ENCODE assay signal across 24 cellular contexts in the genomic region with DNA sequence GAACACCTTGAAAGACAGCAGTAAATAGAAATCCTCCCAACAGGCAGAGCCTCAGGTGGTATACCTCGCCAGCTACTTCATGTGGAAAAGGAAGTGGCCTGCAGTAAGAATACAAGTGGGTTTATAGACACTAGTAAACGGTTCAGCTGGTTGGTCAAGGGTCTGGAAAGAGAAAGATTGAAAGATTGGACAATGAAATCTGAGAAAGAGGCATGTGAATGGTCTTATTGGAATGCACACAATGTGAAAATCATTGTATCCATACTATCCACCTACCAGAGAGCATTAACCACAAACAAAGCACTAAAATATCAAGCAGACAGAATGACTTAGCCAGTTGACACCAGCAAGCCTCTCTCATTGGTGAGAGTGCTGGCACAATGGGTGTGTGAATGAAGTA.
DNase-seq lines count a peak whose midpoint lies in the region; ATAC-seq and TF ChIP-seq lines count a peak whose summit lies in the region.
"Had no signal": no experiment of that assay in that cellular context is flagged by ENCODE, and none has a peak within 500 bp of the region (broad histone marks: within the 10 kb centered on the region; RNA-seq: fewer than 3 reads in every experiment).

No MANE protein-coding gene starts in this region.

- dilution Hi-C loops in mammary epithelial cell (cut with HindIII; ENCODE audit: low sequenced_read_pairs) = no loop called here

- no peaks in the 10 kb centered on the region for H3K9me3 ChIP-seq in mammary epithelial cell (replicated peaks; ENCODE audit: insufficient read depth, low read length)
- H3K9me3 ChIP-seq in RWPE2 (ENCODE audit: severe bottlenecking) = no peaks in the 10 kb centered on the region
- H3K9me3 ChIP-seq in psoas muscle = no peaks in the 10 kb centered on the region
- H3K9me3 ChIP-seq: BE2C, SK-N-SH had no signal

- TF ChIP-seq CTCF in mammary epithelial cell (conservative IDR thresholded peaks at IDR 0.05 in 1 of 2, IDR thresholded peaks at IDR 0.05 in 1 of 2; ENCODE audit: extremely low read depth in 1 of 2, insufficient read depth in 1 of 2, low read depth in 1 of 2, low read length in 2 of 2) (no peak), MCF 10A (IDR thresholded peaks at IDR 0.05; ENCODE audit: unreplicated experiment) (no peak), RWPE2 (IDR thresholded peaks at IDR 0.05; ENCODE audit: poor library complexity, severe bottlenecking) (no peak), foreskin keratinocyte (conservative IDR thresholded peaks at IDR 0.05) (no peak), psoas muscle (IDR thresholded peaks at IDR 0.05) (no peak)

- DNase-seq in mammary epithelial cell = peak; percentile 77
- DNase-seq in MCF 10A (ENCODE audit: unreplicated experiment) = no peak
- no peak for DNase-seq in RWPE2 (ENCODE audit: low spot score)
- peak; percentile 49 to 74 for DNase-seq in foreskin keratinocyte
- DNase-seq in activated CD4-positive, alpha-beta memory T cell treated with anti-CD3 and anti-CD28 coated beads for 36 hours = no peak
- DNase-seq in psoas muscle = no peak
- DNase-seq: 8988T; BE2C; Calu3; CD4-positive, alpha-beta memory T cell; DMS53; GDM1; MV-4-11; NCI-H1417 treated with DMSO at 0.1 percent for 48 hours; NCI-H1930; NCI-H2171 treated with DMSO at 0.1 percent for 48 hours; NCI-H446 treated with DMSO at 0.1 percent for 48 hours; NCI-H774; SK-N-SH had no signal

- ATAC-seq in RWPE2 (ENCODE audit: low read depth) (peak; percentile 45; the same call in 1 of the 3 replicates), foreskin keratinocyte (no peak), HG03045 (IDR thresholded peaks at IDR 0.05; ENCODE audit: unreplicated experiment) (no peak), psoas muscle (no peak), HG03432 (IDR thresholded peaks at IDR 0.05; ENCODE audit: unreplicated experiment) (no peak)
- ATAC-seq: GM12878, GM23338, Right ventricle myocardium inferior had no signal

- CTCF ChIA-PET in mammary epithelial cell (lab: Charles Lee; ENCODE audit: low non-redundant PET) (no interaction called here), MCF 10A (lab: Yijun Ruan, JAX) (no interaction called here)
- CTCF ChIA-PET in activated CD4-positive, alpha-beta memory T cell treated with anti-CD3 and anti-CD28 coated beads for 36 hours (lab: Charles Lee) = no interaction called here

- H3K4me3 ChIP-seq in mammary epithelial cell (replicated peaks in 1 of 3; ENCODE audit: insufficient read depth in 1 of 3, low read depth in 2 of 3, low read length in 3 of 3) = no peak overlapping the region
- H3K4me3 ChIP-seq in RWPE2 (ENCODE audit: severe bottlenecking) = no peak overlapping the region
- no peak overlapping the region for H3K4me3 ChIP-seq in psoas muscle
- H3K4me3 ChIP-seq: GM12878, GM23338 had no signal

- H3K9ac ChIP-seq in mammary epithelial cell (ENCODE audit: insufficient read depth, low read length) = no peak overlapping the region
- H3K9ac ChIP-seq: SK-N-SH had no signal

- H3K27me3 Mint-ChIP-seq in MCF 10A (ENCODE audit: insufficient read depth, unreplicated experiment) = no peaks in the 10 kb centered on the region
- H3K27me3 Mint-ChIP-seq in activated CD4-positive, alpha-beta memory T cell treated with anti-CD3 and anti-CD28 coated beads for 36 hours = no peaks in the 10 kb centered on the region

- no peak overlapping the region for H3K27ac Mint-ChIP-seq in MCF 10A (ENCODE audit: low read depth, unreplicated experiment)
- no peak overlapping the region for H3K27ac Mint-ChIP-seq in activated CD4-positive, alpha-beta memory T cell treated with anti-CD3 and anti-CD28 coated beads for 36 hours
- H3K27ac Mint-ChIP-seq: CD4-positive, alpha-beta memory T cell; GM23338 had no signal

- H3K27ac ChIP-seq in mammary epithelial cell (ENCODE audit: insufficient read depth, low read depth, low read length) = peak overlapping the region; percentile 52
- no peak overlapping the region for H3K27ac ChIP-seq in RWPE2 (ENCODE audit: poor library complexity, severe bottlenecking)
- no peak overlapping the region for H3K27ac ChIP-seq in foreskin keratinocyte
- H3K27ac ChIP-seq in psoas muscle = no peak overlapping the region

- H3K4me3 Mint-ChIP-seq in MCF 10A (ENCODE audit: unreplicated experiment) = no peak overlapping the region
- H3K4me3 Mint-ChIP-seq in activated CD4-positive, alpha-beta memory T cell treated with anti-CD3 and anti-CD28 coated beads for 36 hours = no peak overlapping the region
- H3K4me3 Mint-ChIP-seq: CD4-positive, alpha-beta memory T cell; GM23338 had no signal

- no peaks in the 10 kb centered on the region for H3K9me3 Mint-ChIP-seq in MCF 10A (ENCODE audit: unreplicated experiment)
- H3K9me3 Mint-ChIP-seq in activated CD4-positive, alpha-beta memory T cell treated with anti-CD3 and anti-CD28 coated beads for 36 hours = no peaks in the 10 kb centered on the region
- H3K9me3 Mint-ChIP-seq: CD4-positive, alpha-beta memory T cell; GM23338 had no signal

- H2AFZ ChIP-seq in mammary epithelial cell (ENCODE audit: low read depth, low read length) = peak overlapping the region; percentile 34
- H2AFZ ChIP-seq: GM23338 had no signal

- H3K79me2 ChIP-seq in mammary epithelial cell (ENCODE audit: insufficient read depth, low read length) = no peaks in the 10 kb centered on the region

- WGBS in mammary epithelial cell (ENCODE audit: low coverage, missing lambda C conversion rate) = 20% methylated on average over 2 of the region's 2 CpGs
- 79 to 93% (median 82%) methylated on average over 2 of the region's 2 CpGs for WGBS in psoas muscle, 3 donors

- no peaks in the 10 kb centered on the region for H3K36me3 ChIP-seq in mammary epithelial cell (ENCODE audit: insufficient read depth, low read length)
- no peaks in the 10 kb centered on the region for H3K36me3 ChIP-seq in RWPE2 (ENCODE audit: low read depth)
- no peaks in the 10 kb centered on the region for H3K36me3 ChIP-seq in psoas muscle (ENCODE audit: insufficient read depth in 1 of 2, low read depth in 1 of 2)
- H3K36me3 ChIP-seq: BE2C had no signal

- H3K4me1 ChIP-seq in mammary epithelial cell (ENCODE audit: insufficient read depth, low read length) = peaks cover 53% of the 10 kb centered on the region
- peaks cover 6% of the 10 kb centered on the region for H3K4me1 ChIP-seq in RWPE2 (ENCODE audit: insufficient read depth, poor library complexity, severe bottlenecking)
- H3K4me1 ChIP-seq in foreskin keratinocyte = peaks cover 6% of the 10 kb centered on the region
- peaks cover 5% of the 10 kb centered on the region for H3K4me1 ChIP-seq in psoas muscle

- H3K27me3 ChIP-seq in mammary epithelial cell (ENCODE audit: insufficient read depth, low read length) = no peaks in the 10 kb centered on the region
- no peaks in the 10 kb centered on the region for H3K27me3 ChIP-seq in RWPE2 (ENCODE audit: insufficient read depth, poor library complexity, severe bottlenecking)
- H3K27me3 ChIP-seq in foreskin keratinocyte = no peaks in the 10 kb centered on the region
- no peaks in the 10 kb centered on the region for H3K27me3 ChIP-seq in psoas muscle (ENCODE audit: insufficient read depth in 3 of 3, low read length in 2 of 3)
- H3K27me3 ChIP-seq: BE2C had no signal

- no peak overlapping the region for H3K4me2 ChIP-seq in mammary epithelial cell (ENCODE audit: insufficient read depth, low read depth, low read length)
- H3K4me2 ChIP-seq: GM23338, SK-N-SH had no signal

- no peaks in the 10 kb centered on the region for H4K20me1 ChIP-seq in mammary epithelial cell (ENCODE audit: insufficient read depth, low read length)

- in situ Hi-C loops in mammary epithelial cell (cut with MboI; ENCODE audit: low sequenced_read_pairs in 2 of 2) = loop anchor here in 1 of 2 donors (10.0 kb wide), 1 partner anchor 169 kb away; the partner anchor contains the start of gene BHLHE41

- no TSS peak for BruUV-seq in mammary epithelial cell (replicated peaks; lab: Mats Ljungman, UMichigan)
- BruUV-seq in MCF 10A (replicated peaks; lab: Mats Ljungman, UMichigan) = no TSS peak

- intact Hi-C loops in mammary epithelial cell (cut with micrococcal nuclease) = no loop called here
- intact Hi-C loops in MCF 10A (cut with micrococcal nuclease) = no loop called here
- intact Hi-C loops in activated CD4-positive, alpha-beta memory T cell treated with anti-CD3 and anti-CD28 coated beads for 36 hours (cut with micrococcal nuclease) = loop anchor here (10.0 kb wide), 1 partner anchor 181 kb away; no protein-coding TSS in a partner anchor
- intact Hi-C loops in psoas muscle (cut with DNase I) = no loop called here

- H3K36me3 Mint-ChIP-seq in MCF 10A (ENCODE audit: insufficient read depth, unreplicated experiment) = no peaks in the 10 kb centered on the region
- H3K36me3 Mint-ChIP-seq in activated CD4-positive, alpha-beta memory T cell treated with anti-CD3 and anti-CD28 coated beads for 36 hours = no peaks in the 10 kb centered on the region
- H3K36me3 Mint-ChIP-seq: CD4-positive, alpha-beta memory T cell had no signal

- POLR2A ChIA-PET in MCF 10A (lab: Yijun Ruan, JAX) = interaction anchor here (0.6 to 1.3 kb wide), 2 partner anchors 11 to 158 kb away, joined by 3 read pairs; no protein-coding TSS in a partner anchor
- POLR2A ChIA-PET in activated CD4-positive, alpha-beta memory T cell treated with anti-CD3 and anti-CD28 coated beads for 36 hours (lab: Charles Lee) = no interaction called here

- no peaks in the 10 kb centered on the region for H3K4me1 Mint-ChIP-seq in MCF 10A (ENCODE audit: insufficient read depth, unreplicated experiment)
- peaks cover 12% of the 10 kb centered on the region for H3K4me1 Mint-ChIP-seq in activated CD4-positive, alpha-beta memory T cell treated with anti-CD3 and anti-CD28 coated beads for 36 hours (ENCODE audit: low read depth)
- H3K4me1 Mint-ChIP-seq: GM23338 had no signal

Comparison
In these comparisons a context has a peak if more than half of its experiments do, and no peak if none do; other contexts are left out.
1. DNase-seq: peak in mammary epithelial cell (single experiment) and foreskin keratinocyte (2 of 2); none in MCF 10A (single experiment), RWPE2 (single experiment), activated CD4-positive, alpha-beta memory T cell treated with anti-CD3 and anti-CD28 coated beads for 36 hours (single experiment) and psoas muscle (0 of 2).